ENCODE assay signal across 8 cellular contexts in genomic region chr6:137799950-137800568, GRCh38.
A peak's percentile ranks its signal among the peaks of the same experiment; 100 is the strongest.
DNase-seq lines count a peak whose midpoint lies in the region; ATAC-seq lines count a peak whose summit lies in the region.

No MANE protein-coding gene starts in this region.

- DNase-seq in GM04504 (ENCODE audit: low read depth): peak; percentile 29
- peak; percentile 72 for DNase-seq in HCEC 1CT
- peak; percentile 92 for DNase-seq in OCI-M1 (lab: John Stamatoyannopoulos, UW)
- peak; percentile 64 for DNase-seq in activated naive CD4-positive, alpha-beta T cell treated with anti-CD3 and anti-CD28 coated beads, Interleukin-2, amount 10 ng/mL, durations not matched to agents 7 days and 5 days
- DNase-seq in left cardiac atrium: peak; percentile 44
- peak; percentile 32 for DNase-seq in stimulated activated CD4-positive, alpha-beta T cell treated with anti-CD3 and anti-CD28 coated beads, Interleukin-12 subunit alpha, Interleukin-12 subunit beta, amount 100 ng/mL, for 4 hours
- no peak for DNase-seq in T1000 (lab: John Stamatoyannopoulos, UW)

- intact Hi-C loops in left cardiac atrium (cut with DNase I): no loop called here

- no peak overlapping the region for H3K27ac Mint-ChIP-seq in activated naive CD4-positive, alpha-beta T cell treated with anti-CD3 and anti-CD28 coated beads, Interleukin-2, amount 10 ng/mL, durations not matched to agents 7 days and 5 days

- peaks cover 55% of the 10 kb centered on the region for H3K4me1 Mint-ChIP-seq in activated naive CD4-positive, alpha-beta T cell treated with anti-CD3 and anti-CD28 coated beads, Interleukin-2, amount 10 ng/mL, durations not matched to agents 7 days and 5 days

- CTCF ChIA-PET in activated naive CD4-positive, alpha-beta T cell treated with anti-CD3 and anti-CD28 coated beads, Interleukin-2, amount 10 ng/mL, durations not matched to agents 7 days and 5 days (lab: Charles Lee): interaction anchor here (0.9 to 15.2 kb wide), 32 partner anchors 10 to 205 kb away, joined by 3 to 201 read pairs (median 6); partner anchors contain the start of gene TNFAIP3

- H3K9me3 Mint-ChIP-seq in activated naive CD4-positive, alpha-beta T cell treated with anti-CD3 and anti-CD28 coated beads, Interleukin-2, amount 10 ng/mL, durations not matched to agents 7 days and 5 days: peaks cover 4% of the 10 kb centered on the region

- H3K27me3 Mint-ChIP-seq in activated naive CD4-positive, alpha-beta T cell treated with anti-CD3 and anti-CD28 coated beads, Interleukin-2, amount 10 ng/mL, durations not matched to agents 7 days and 5 days: no peaks in the 10 kb centered on the region

- ATAC-seq in left cardiac atrium (peak in 1 of 2 donors; percentile 68), HG02852 (IDR thresholded peaks at IDR 0.05; ENCODE audit: unreplicated experiment) (no peak)

- H3K4me3 Mint-ChIP-seq in activated naive CD4-positive, alpha-beta T cell treated with anti-CD3 and anti-CD28 coated beads, Interleukin-2, amount 10 ng/mL, durations not matched to agents 7 days and 5 days: no peak overlapping the region

- no peaks in the 10 kb centered on the region for H3K36me3 Mint-ChIP-seq in activated naive CD4-positive, alpha-beta T cell treated with anti-CD3 and anti-CD28 coated beads, Interleukin-2, amount 10 ng/mL, durations not matched to agents 7 days and 5 days
